29 cellular contexts compared by ENCODE assay signal in genomic region chr18:79493211-79493800, GRCh38.
DNase-seq lines count a peak whose midpoint lies in the region; ATAC-seq and TF ChIP-seq lines count a peak whose summit lies in the region.
"Had no signal": no experiment of that assay in that cellular context is flagged by ENCODE, and none has a peak within 500 bp of the region (broad histone marks: within the 10 kb centered on the region; RNA-seq: fewer than 3 reads in every experiment).

No MANE protein-coding gene starts in this region.

- H3K4me1 Mint-ChIP-seq in activated naive CD4-positive, alpha-beta T cell treated with anti-CD3 and anti-CD28 coated beads, Interleukin-2, amount 10 ng/mL, durations not matched to agents 7 days and 5 days, result peaks cover 21% of the 10 kb centered on the region
- H3K4me1 Mint-ChIP-seq: GM23338 had no signal

- H3K4me3 ChIP-seq in RWPE2 (ENCODE audit: severe bottlenecking) (no peak overlapping the region), lower lobe of right lung (no peak overlapping the region), spleen (no peak overlapping the region), hepatocyte (no peak overlapping the region), BE2C (ENCODE audit: low read depth, low read length) (no peak overlapping the region)
- H3K4me3 ChIP-seq: GM23338, vagina had no signal

- peak; percentile 1 for DNase-seq in activated naive CD4-positive, alpha-beta T cell treated with anti-CD3 and anti-CD28 coated beads, Interleukin-2, amount 10 ng/mL, durations not matched to agents 7 days and 5 days
- DNase-seq in activated naive CD4-positive, alpha-beta T cell treated with Interleukin-2 at 50 U/mL for 16 hours, result no peak
- DNase-seq in RWPE2 (ENCODE audit: low spot score), result peak; percentile 43
- peak; percentile 31 for DNase-seq in lower lobe of right lung
- DNase-seq in spleen, result peak; percentile 74
- DNase-seq in hepatocyte (ENCODE audit: low spot score), result no peak
- DNase-seq in NCI-H526 (lab: John Stamatoyannopoulos, UW), result no peak
- no peak for DNase-seq in BE2C
- DNase-seq: activated CD4-positive, alpha-beta memory T cell treated with anti-CD3 and anti-CD28 coated beads, Interleukin-2, amount 10 ng/mL, durations not matched to agents 7 days and 5 days; activated CD4-positive, alpha-beta T cell treated with anti-CD3 and anti-CD28 coated beads for 1 hour; activated gamma-delta T cell; activated T-cell treated with anti-CD3 and anti-CD28 coated beads for 4 hours; brain microvascular endothelial cell; DMS 273 treated with DMSO at 0.1 percent for 48 hours; Karpas-422; kidney glomerular epithelial cell; mesenchymal stem cell; MV-4-11; NCI-H146; NCI-H2107; retina; SK-N-SH; stimulated activated CD4-positive, alpha-beta T cell treated with anti-CD3 and anti-CD28 coated beads, Interleukin-12 subunit alpha, Interleukin-12 subunit beta, amount 100 ng/mL, for 4 hours; stimulated activated naive B cell treated with anti-CD40 and anti-IgM and Interleukin-4, amounts not matched to agents 10 μg/mL and 1 μg/mL and 100 μg/mL, for 72 hours; T-helper 17 cell had no signal

- CTCF ChIA-PET in activated naive CD4-positive, alpha-beta T cell treated with anti-CD3 and anti-CD28 coated beads, Interleukin-2, amount 10 ng/mL, durations not matched to agents 7 days and 5 days (lab: Charles Lee), result no interaction called here

- no peaks in the 10 kb centered on the region for H3K9me2 ChIP-seq in hepatocyte (replicated peaks; ENCODE audit: insufficient read depth)
- H3K9me2 ChIP-seq: SK-N-SH had no signal

- TF ChIP-seq CTCF in RWPE2 (IDR thresholded peaks at IDR 0.05; ENCODE audit: poor library complexity, severe bottlenecking) (no peak), lower lobe of right lung (IDR thresholded peaks at IDR 0.05) (no peak), spleen (IDR thresholded peaks at IDR 0.05 in 8 of 11, conservative IDR thresholded peaks at IDR 0.05 in 3 of 11) (no peak), hepatocyte (IDR thresholded peaks at IDR 0.05; ENCODE audit: poor library complexity) (no peak), BE2C (IDR thresholded peaks at IDR 0.05; ENCODE audit: low read depth, low read length) (no peak)

- no peak overlapping the region for H3K4me3 Mint-ChIP-seq in activated naive CD4-positive, alpha-beta T cell treated with anti-CD3 and anti-CD28 coated beads, Interleukin-2, amount 10 ng/mL, durations not matched to agents 7 days and 5 days
- H3K4me3 Mint-ChIP-seq: activated CD4-positive, alpha-beta memory T cell treated with anti-CD3 and anti-CD28 coated beads, Interleukin-2, amount 10 ng/mL, durations not matched to agents 7 days and 5 days; CD8-positive, alpha-beta memory T cell; GM23338; stimulated activated naive B cell treated with anti-CD40 and anti-IgM and Interleukin-4, amounts not matched to agents 10 μg/mL and 1 μg/mL and 100 μg/mL, for 72 hours; T-helper 17 cell had no signal

- peaks cover 21% of the 10 kb centered on the region for H3K9me3 Mint-ChIP-seq in activated naive CD4-positive, alpha-beta T cell treated with anti-CD3 and anti-CD28 coated beads, Interleukin-2, amount 10 ng/mL, durations not matched to agents 7 days and 5 days

- H3K27ac Mint-ChIP-seq in activated naive CD4-positive, alpha-beta T cell treated with anti-CD3 and anti-CD28 coated beads, Interleukin-2, amount 10 ng/mL, durations not matched to agents 7 days and 5 days, result no peak overlapping the region
- H3K27ac Mint-ChIP-seq: activated CD4-positive, alpha-beta memory T cell treated with anti-CD3 and anti-CD28 coated beads, Interleukin-2, amount 10 ng/mL, durations not matched to agents 7 days and 5 days; GM23338; stimulated activated naive B cell treated with anti-CD40 and anti-IgM and Interleukin-4, amounts not matched to agents 10 μg/mL and 1 μg/mL and 100 μg/mL, for 72 hours had no signal

- peaks cover 45% of the 10 kb centered on the region for H3K36me3 Mint-ChIP-seq in activated naive CD4-positive, alpha-beta T cell treated with anti-CD3 and anti-CD28 coated beads, Interleukin-2, amount 10 ng/mL, durations not matched to agents 7 days and 5 days

- no peak overlapping the region for H3K4me2 ChIP-seq in hepatocyte
- H3K4me2 ChIP-seq: GM23338, SK-N-SH had no signal

- H3K27me3 ChIP-seq in RWPE2 (ENCODE audit: insufficient read depth, poor library complexity, severe bottlenecking) (no peaks in the 10 kb centered on the region), lower lobe of right lung (ENCODE audit: low read depth) (no peaks in the 10 kb centered on the region), spleen (replicated peaks in 1 of 7) (no peaks in the 10 kb centered on the region), hepatocyte (no peaks in the 10 kb centered on the region), BE2C (no peaks in the 10 kb centered on the region)
- H3K27me3 ChIP-seq: brain microvascular endothelial cell, vagina had no signal

- no peak for TF ChIP-seq POLR2A in spleen (IDR thresholded peaks at IDR 0.05)

- H3K27ac ChIP-seq in RWPE2 (ENCODE audit: poor library complexity, severe bottlenecking) (no peak overlapping the region), lower lobe of right lung (no peak overlapping the region), spleen (no peak overlapping the region), hepatocyte (no peak overlapping the region)
- H3K27ac ChIP-seq: brain microvascular endothelial cell, RWPE1, vagina had no signal

- H3K36me3 ChIP-seq in RWPE2 (ENCODE audit: low read depth), result no peaks in the 10 kb centered on the region
- H3K36me3 ChIP-seq in lower lobe of right lung, result peaks cover 19% of the 10 kb centered on the region
- H3K36me3 ChIP-seq in spleen, result peaks cover 0 to 88% (median 28%) of the 10 kb centered on the region in 6 donors
- no peaks in the 10 kb centered on the region for H3K36me3 ChIP-seq in hepatocyte (replicated peaks; ENCODE audit: insufficient read depth, low read depth)
- H3K36me3 ChIP-seq in BE2C, result no peaks in the 10 kb centered on the region
- H3K36me3 ChIP-seq: brain microvascular endothelial cell had no signal

- no peak for ATAC-seq in RWPE2 (ENCODE audit: low read depth)
- no peak for ATAC-seq in lower lobe of right lung
- ATAC-seq: GM23338; stimulated activated naive B cell treated with anti-CD40 and anti-IgM and Interleukin-4, amounts not matched to agents 10 μg/mL and 1 μg/mL and 100 μg/mL, for 72 hours; T-helper 17 cell had no signal

- H2AFZ ChIP-seq in hepatocyte, result no peak overlapping the region
- H2AFZ ChIP-seq: GM23338 had no signal

- H3K9me3 ChIP-seq in RWPE2 (ENCODE audit: severe bottlenecking) (no peaks in the 10 kb centered on the region), lower lobe of right lung (peaks cover 2% of the 10 kb centered on the region), spleen (peaks cover 0 to 19% (median 6%) of the 10 kb centered on the region in 8 donors), hepatocyte (ENCODE audit: low read depth) (peaks cover 3% of the 10 kb centered on the region), BE2C (no peaks in the 10 kb centered on the region)
- H3K9me3 ChIP-seq: vagina had no signal

- H3K79me2 ChIP-seq in hepatocyte, result no peaks in the 10 kb centered on the region

- intact Hi-C loops in lower lobe of right lung (cut with DNase I) (no loop called here), spleen (cut with DNase I; ENCODE audit: low total_unique reads) (no loop called here)

- no peaks in the 10 kb centered on the region for H3K4me1 ChIP-seq in RWPE2 (ENCODE audit: insufficient read depth, poor library complexity, severe bottlenecking)
- H3K4me1 ChIP-seq in lower lobe of right lung, result peaks cover 10% of the 10 kb centered on the region
- H3K4me1 ChIP-seq in spleen, result peaks cover 8 to 42% (median 18%) of the 10 kb centered on the region in 6 donors
- peaks cover 5% of the 10 kb centered on the region for H3K4me1 ChIP-seq in hepatocyte (ENCODE audit: insufficient read depth)
- H3K4me1 ChIP-seq in BE2C, result no peaks in the 10 kb centered on the region

- no peaks in the 10 kb centered on the region for H4K20me1 ChIP-seq in hepatocyte (ENCODE audit: insufficient read depth, poor library complexity, severe bottlenecking)

- WGBS in spleen, 5 donors, result 95 to 98% (median 97%) methylated on average over 61 to 65 of the region's 65 CpGs
- WGBS in hepatocyte (ENCODE audit: low lambda C conversion rate, missing lambda C conversion rate), result 95% methylated on average over 44 of the region's 65 CpGs

- no peaks in the 10 kb centered on the region for H3K27me3 Mint-ChIP-seq in activated naive CD4-positive, alpha-beta T cell treated with anti-CD3 and anti-CD28 coated beads, Interleukin-2, amount 10 ng/mL, durations not matched to agents 7 days and 5 days
- H3K27me3 Mint-ChIP-seq: activated CD4-positive, alpha-beta memory T cell treated with anti-CD3 and anti-CD28 coated beads, Interleukin-2, amount 10 ng/mL, durations not matched to agents 7 days and 5 days; CD8-positive, alpha-beta memory T cell; stimulated activated naive B cell treated with anti-CD40 and anti-IgM and Interleukin-4, amounts not matched to agents 10 μg/mL and 1 μg/mL and 100 μg/mL, for 72 hours; T-helper 17 cell had no signal

Comparison
In these comparisons a context has a peak if more than half of its experiments do, and no peak if none do; other contexts are left out.
1. DNase-seq: peak in activated naive CD4-positive, alpha-beta T cell treated with anti-CD3 and anti-CD28 coated beads, Interleukin-2, amount 10 ng/mL, durations not matched to agents 7 days and 5 days (single experiment), RWPE2 (single experiment), lower lobe of right lung (single experiment) and spleen (single experiment); none in activated naive CD4-positive, alpha-beta T cell treated with Interleukin-2 at 50 U/mL for 16 hours (single experiment), hepatocyte (single experiment), NCI-H526 (0 of 2) and BE2C (single experiment).